8 cellular contexts compared by ENCODE assay signal in genomic region chr17:1259910-1260389, GRCh38. TPM values are rescaled to one million over a fixed set of nuclear protein-coding genes. Genes with fewer than 3 reads are reported as not detected.
A peak's percentile ranks its signal among the peaks of the same experiment; 100 is the strongest.
DNase-seq lines count a peak whose midpoint lies in the region; ATAC-seq and TF ChIP-seq lines count a peak whose summit lies in the region.

No MANE protein-coding gene starts in this region.

- H3K27me3 ChIP-seq in iPS-20b (ENCODE audit: insufficient read depth, low read length) (peaks cover 35% of the 10 kb centered on the region), suprapubic skin (no peaks in the 10 kb centered on the region)

- H3K4me3 ChIP-seq in iPS-20b (ENCODE audit: low read length) (peak overlapping the region; percentile 56; the same call in 1 of the 2 replicates), suprapubic skin (peak overlapping the region; percentile 53)

- no peaks in the 10 kb centered on the region for H3K36me3 Mint-ChIP-seq in activated naive CD8-positive, alpha-beta T cell

- peaks cover 4% of the 10 kb centered on the region for H3K27me3 Mint-ChIP-seq in activated naive CD8-positive, alpha-beta T cell

- H3K4me3 Mint-ChIP-seq in activated naive CD8-positive, alpha-beta T cell: peak overlapping the region; percentile 80

- peaks cover 29% of the 10 kb centered on the region for H3K4me1 Mint-ChIP-seq in activated naive CD8-positive, alpha-beta T cell (ENCODE audit: low read depth)

- no peak for TF ChIP-seq EP300 in suprapubic skin (IDR thresholded peaks at IDR 0.05)

- DNase-seq in NCI-H748 (lab: John Stamatoyannopoulos, UW; ENCODE audit: unreplicated experiment): peak; percentile 48
- no peak for DNase-seq in NCI-H748 treated with DMSO at 0.1 percent for 48 hours (lab: John Stamatoyannopoulos, UW)
- no peak for DNase-seq in suprapubic skin (ENCODE audit: low spot score in 2 of 2)
- DNase-seq in HuH-7 (ENCODE audit: low spot score): no peak
- DNase-seq in GM20000 (ENCODE audit: low spot score): no peak

- ATAC-seq in GM21529 (IDR thresholded peaks at IDR 0.05; ENCODE audit: unreplicated experiment): no peak

- H3K9me3 Mint-ChIP-seq in activated naive CD8-positive, alpha-beta T cell (ENCODE audit: low read depth): no peaks in the 10 kb centered on the region

- H3K4me1 ChIP-seq in iPS-20b (ENCODE audit: insufficient read depth, low read length) (no peaks in the 10 kb centered on the region), suprapubic skin (peaks cover 13% of the 10 kb centered on the region)

- TF ChIP-seq POLR2A in suprapubic skin (IDR thresholded peaks at IDR 0.05): no peak

- H3K27ac Mint-ChIP-seq in activated naive CD8-positive, alpha-beta T cell: no peak overlapping the region

- H3K9ac ChIP-seq in iPS-20b (ENCODE audit: low read depth, low read length): no peak overlapping the region

- H3K9me3 ChIP-seq in iPS-20b (ENCODE audit: insufficient read depth, low read depth, low read length) (no peaks in the 10 kb centered on the region), suprapubic skin (no peaks in the 10 kb centered on the region)

- H3K27ac ChIP-seq in iPS-20b (ENCODE audit: low read length) (no peak overlapping the region), suprapubic skin (no peak overlapping the region)

- TF ChIP-seq CTCF in suprapubic skin (IDR thresholded peaks at IDR 0.05): no peak
- TF ChIP-seq CTCF in GM20000 (IDR thresholded peaks at IDR 0.05; ENCODE audit: extremely low read depth, missing control alignments): no peak

- no peaks in the 10 kb centered on the region for H3K36me3 ChIP-seq in iPS-20b (ENCODE audit: insufficient read depth, low read depth, low read length)
- H3K36me3 ChIP-seq in suprapubic skin: no peaks in the 10 kb centered on the region

- 6% methylated on average over 15 of the region's 39 CpGs for WGBS in suprapubic skin

RNA-seq across cellular contexts. Expression of gene BHLHA9, which starts 10.3 kb away (rescaled TPM):
- total RNA-seq in suprapubic skin: not detected

RNA-seq across cellular contexts. Expression of gene TRARG1, which starts 19.5 kb away (rescaled TPM):
- total RNA-seq in suprapubic skin: 1 to 10 TPM; 1.2 to 7.2 (median 2.9) TPM
